In the genomic region with DNA sequence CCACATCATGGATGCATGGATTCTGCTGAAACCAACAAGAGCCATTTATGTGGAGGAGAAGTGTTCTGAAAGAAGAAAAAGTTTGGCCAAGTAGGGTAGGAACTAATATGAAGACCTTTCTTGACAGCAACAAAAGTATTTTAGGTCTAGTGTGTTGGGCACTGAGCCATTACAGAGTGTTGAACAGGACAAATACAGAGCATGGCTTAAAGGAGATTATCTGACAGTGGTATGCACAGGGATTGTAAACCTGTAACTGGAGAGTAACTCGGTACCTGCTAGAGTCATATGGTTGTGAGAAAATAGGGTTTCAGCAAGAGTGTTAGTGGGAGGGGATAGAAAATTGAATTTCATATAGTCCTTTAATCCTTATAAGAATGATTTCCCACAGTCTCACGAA, we compare ENCODE assay signal across 31 cellular contexts.
"Had no signal": no experiment of that assay in that cellular context is flagged by ENCODE, and none has a peak within 500 bp of the region (broad histone marks: within the 10 kb centered on the region; RNA-seq: fewer than 3 reads in every experiment).

No MANE protein-coding gene starts in this region.

- H3K4me3 ChIP-seq: esophagus muscularis mucosa, gastrocnemius medialis, heart left ventricle had no signal

- H3K36me3 ChIP-seq: brain microvascular endothelial cell, esophagus muscularis mucosa, gastrocnemius medialis, heart left ventricle, WERI-Rb-1 had no signal

- FAIRE-seq: colon had no signal

- H3K9me3 ChIP-seq: esophagus muscularis mucosa, gastrocnemius medialis, heart left ventricle had no signal

- ATAC-seq: activated CD4-positive, CD25-positive, alpha-beta regulatory T cell treated with anti-CD3 and anti-CD28 coated beads, Interleukin-2, amount 50 U/mL, for 24 hours; activated CD8-positive, alpha-beta T cell treated with anti-CD3 and anti-CD28 coated beads for 36 hours; activated T-cell treated with anti-CD3 and anti-CD28 coated beads, Interleukin-2, amount 50 U/mL, for 4 hours; activated T-helper 17 cell treated with anti-CD3 and anti-CD28 coated beads, Interleukin-2, amount 50 U/mL, for 72 hours; effector memory CD8-positive, alpha-beta T cell; foreskin keratinocyte; gastrocnemius medialis; heart left ventricle; T-helper 17 cell had no signal

- DNase-seq: activated B cell treated with CpG ODN at 0.5 μM for 24 hours; activated CD4-positive, alpha-beta T cell treated with anti-CD3 and anti-CD28 coated beads for 48 hours; activated CD4-positive, alpha-beta T cell treated with anti-CD3 and anti-CD28 coated beads, Interleukin-2, amount 50 U/mL, for 1 hour; activated CD4-positive, alpha-beta T cell treated with anti-CD3 and anti-CD28 coated beads, Interleukin-2, amount 50 U/mL, for 48 hours; activated CD8-positive, alpha-beta memory T cell treated with anti-CD3 and anti-CD28 coated beads for 24 hours; activated CD8-positive, alpha-beta T cell treated with anti-CD3 and anti-CD28 coated beads for 36 hours; activated effector memory CD4-positive, alpha-beta T cell treated with Interleukin-2 at 50 U/mL for 16 hours; activated gamma-delta T cell treated with Interleukin-2 at 50 U/mL for 16 hours; activated naive CD4-positive, alpha-beta T cell treated with anti-CD3 and anti-CD28 coated beads, Interleukin-2, amount 50 U/mL, for 16 hours; activated naive CD4-positive, alpha-beta T cell treated with Interleukin-2 at 50 U/mL for 16 hours; activated T-cell treated with anti-CD3 and anti-CD28 coated beads, Interleukin-2, amount 50 U/mL, for 4 hours; amniotic stem cell; anterior cingulate cortex; brain microvascular endothelial cell; caudate nucleus; cortex of kidney; dermis blood vessel endothelial cell; effector CD4-positive, alpha-beta T cell; effector memory CD8-positive, alpha-beta T cell; erythroblast; gastrocnemius medialis; glutamatergic neuron; heart left ventricle; T-helper 17 cell; T1000; WERI-Rb-1 had no signal

- H3K27ac ChIP-seq: brain microvascular endothelial cell, esophagus muscularis mucosa, foreskin keratinocyte, gastrocnemius medialis, heart left ventricle, WERI-Rb-1 had no signal
